11 cellular contexts compared by ENCODE assay signal in genomic region chr1:66353207-66353606, GRCh38.
DNase-seq lines count a peak whose midpoint lies in the region; ATAC-seq and TF ChIP-seq lines count a peak whose summit lies in the region.
"Had no signal": no experiment of that assay in that cellular context is flagged by ENCODE, and none has a peak within 500 bp of the region (broad histone marks: within the 10 kb centered on the region; RNA-seq: fewer than 3 reads in every experiment).

No MANE protein-coding gene starts in this region.

- POLR2A ChIA-PET in SK-N-SH (lab: Yijun Ruan, JAX) = no interaction called here
- POLR2A ChIA-PET in activated CD8-positive, alpha-beta T cell treated with anti-CD3 and anti-CD28 coated beads for 36 hours (lab: Charles Lee) = interaction anchor here (1.0 to 5.3 kb wide), 7 partner anchors 11 to 92 kb away, joined by 3 to 57 read pairs (median 10); no protein-coding TSS in a partner anchor

- TF ChIP-seq EP300 in SK-N-SH (IDR thresholded peaks at IDR 0.05; ENCODE audit: borderline replicate concordance in 1 of 2, low read depth in 1 of 2, low read length in 1 of 2) = no peak

- H3K27ac Mint-ChIP-seq in activated CD8-positive, alpha-beta T cell treated with anti-CD3 and anti-CD28 coated beads for 36 hours = peak overlapping the region; percentile 81

- H3K27ac ChIP-seq in SK-N-SH (ENCODE audit: low read depth in 2 of 2, low read length in 1 of 2) (peak overlapping the region; percentile 11 to 14; a peak in 2 of 4 replicates), right cardiac atrium (ENCODE audit: low read length) (peak overlapping the region; percentile 48), psoas muscle (peak overlapping the region; percentile 73)
- H3K27ac ChIP-seq: vagina had no signal

- H3F3A ChIP-seq in SK-N-SH (replicated peaks; ENCODE audit: insufficient read depth) = peaks cover 14% of the 10 kb centered on the region

- H4K20me1 ChIP-seq in SK-N-SH (ENCODE audit: insufficient read depth) = no peaks in the 10 kb centered on the region

- no peak overlapping the region for H3K4me3 Mint-ChIP-seq in activated CD8-positive, alpha-beta T cell treated with anti-CD3 and anti-CD28 coated beads for 36 hours

- H3K4me1 ChIP-seq in SK-N-SH (ENCODE audit: control insufficient read depth in 1 of 2, insufficient read depth in 2 of 2, low read depth in 1 of 2, low read length in 1 of 2) (peaks cover 32 to 48% of the 10 kb centered on the region in 2 experiments; a peak in 3 of 4 replicates), right cardiac atrium (ENCODE audit: control insufficient read depth, insufficient read depth, low read length) (peaks cover 13% of the 10 kb centered on the region), psoas muscle (peaks cover 84% of the 10 kb centered on the region)

- no peak overlapping the region for H3K9ac ChIP-seq in SK-N-SH

- H3K36me3 ChIP-seq in SK-N-SH (replicated peaks in 1 of 2; ENCODE audit: control insufficient read depth in 1 of 2, insufficient read depth in 2 of 2, low read length in 1 of 2) (no peaks in the 10 kb centered on the region), psoas muscle (ENCODE audit: insufficient read depth in 1 of 2, low read depth in 1 of 2) (peaks cover 6 to 29% of the 10 kb centered on the region in 2 donors)
- H3K36me3 ChIP-seq: vagina had no signal

- H3K4me1 Mint-ChIP-seq in activated CD8-positive, alpha-beta T cell treated with anti-CD3 and anti-CD28 coated beads for 36 hours (ENCODE audit: low read depth) = peaks cover 96% of the 10 kb centered on the region

- peak overlapping the region; percentile 67; the same call in 1 of the 2 replicates for H3K4me2 ChIP-seq in SK-N-SH

- no peaks in the 10 kb centered on the region for H3K9me3 Mint-ChIP-seq in activated CD8-positive, alpha-beta T cell treated with anti-CD3 and anti-CD28 coated beads for 36 hours

- no peaks in the 10 kb centered on the region for H3K27me3 ChIP-seq in SK-N-SH (ENCODE audit: insufficient read depth)
- no peaks in the 10 kb centered on the region for H3K27me3 ChIP-seq in right cardiac atrium (ENCODE audit: control insufficient read depth, insufficient read depth)
- no peaks in the 10 kb centered on the region for H3K27me3 ChIP-seq in psoas muscle (ENCODE audit: insufficient read depth in 3 of 3, low read length in 2 of 3)
- H3K27me3 ChIP-seq: vagina had no signal

- no peak overlapping the region for H2AFZ ChIP-seq in SK-N-SH (ENCODE audit: low read depth)

- H3K4me3 ChIP-seq in SK-N-SH (ENCODE audit: low read depth in 2 of 2, low read length in 1 of 2) = no peak overlapping the region
- H3K4me3 ChIP-seq in right cardiac atrium (ENCODE audit: low read length) = no peak overlapping the region
- H3K4me3 ChIP-seq in psoas muscle = peak overlapping the region; percentile 31
- H3K4me3 ChIP-seq: vagina had no signal

- H3K9me3 ChIP-seq in SK-N-SH (no peaks in the 10 kb centered on the region), right cardiac atrium (ENCODE audit: control insufficient read depth, low read length) (no peaks in the 10 kb centered on the region), psoas muscle (no peaks in the 10 kb centered on the region)
- H3K9me3 ChIP-seq: vagina had no signal

- CTCF ChIA-PET in SK-N-SH (lab: Yijun Ruan, JAX) = interaction anchor here (1.2 to 5.0 kb wide), 5 partner anchors 11 to 150 kb away, joined by 4 to 25 read pairs (median 5); no protein-coding TSS in a partner anchor
- CTCF ChIA-PET in activated CD8-positive, alpha-beta T cell treated with anti-CD3 and anti-CD28 coated beads for 36 hours (lab: Charles Lee) = interaction anchor here (1.0 to 6.3 kb wide), 7 partner anchors 10 to 111 kb away, joined by 3 to 59 read pairs (median 36); no protein-coding TSS in a partner anchor

- H3K36me3 Mint-ChIP-seq in activated CD8-positive, alpha-beta T cell treated with anti-CD3 and anti-CD28 coated beads for 36 hours (ENCODE audit: low read depth) = peaks cover 58% of the 10 kb centered on the region

- H3K9me2 ChIP-seq in SK-N-SH = no peaks in the 10 kb centered on the region

- TF ChIP-seq CTCF in SK-N-SH (IDR thresholded peaks at IDR 0.05) (no peak), psoas muscle (IDR thresholded peaks at IDR 0.05) (no peak)
- TF ChIP-seq CTCF in activated CD8-positive, alpha-beta T cell treated with anti-CD3 and anti-CD28 coated beads for 36 hours (IDR thresholded peaks at IDR 0.05) = no peak

- intact Hi-C loops in activated CD8-positive, alpha-beta T cell treated with anti-CD3 and anti-CD28 coated beads for 36 hours (cut with micrococcal nuclease) = loop anchor here (5.0 kb wide), 2 partner anchors 76 to 84 kb away; no protein-coding TSS in a partner anchor
- intact Hi-C loops in right cardiac atrium (cut with DNase I) = no loop called here
- intact Hi-C loops in psoas muscle (cut with DNase I) = no loop called here

- H3K79me2 ChIP-seq in SK-N-SH (ENCODE audit: insufficient read depth) = no peaks in the 10 kb centered on the region

- no peaks in the 10 kb centered on the region for H3K27me3 Mint-ChIP-seq in activated CD8-positive, alpha-beta T cell treated with anti-CD3 and anti-CD28 coated beads for 36 hours

- no peak for TF ChIP-seq RAD21 in SK-N-SH (IDR thresholded peaks at IDR 0.05; ENCODE audit: low read length)

- DNase-seq in SK-N-SH = no peak
- no peak for DNase-seq in activated CD8-positive, alpha-beta T cell treated with anti-CD3 and anti-CD28 coated beads for 36 hours
- no peak for DNase-seq in right cardiac atrium
- DNase-seq in psoas muscle = no peak
- no peak for DNase-seq in mucosa of gallbladder (ENCODE audit: low spot score)
- DNase-seq in AG08396 (ENCODE audit: low spot score) = no peak
- DNase-seq: NCI-H2171 treated with DMSO at 0.1 percent for 48 hours; stimulated activated CD4-positive, alpha-beta T cell treated with anti-CD3 and anti-CD28 coated beads, Interleukin-4, amount 100 ng/mL, for 4 hours had no signal

- ATAC-seq in SK-N-SH treated with all-trans-retinoic acid at 6 μM for 48 hours (no peak), right cardiac atrium (peak in 1 of 2 donors; percentile 31), psoas muscle (peak in 3 of 4 donors; percentile 36 to 41 (median 41)), GM18867 (IDR thresholded peaks at IDR 0.05; ENCODE audit: unreplicated experiment) (no peak)
- ATAC-seq in activated CD8-positive, alpha-beta T cell treated with anti-CD3 and anti-CD28 coated beads for 36 hours = no peak

- 84% methylated on average over 4 of the region's 4 CpGs for WGBS in SK-N-SH (ENCODE audit: low lambda C conversion rate)
- WGBS in right cardiac atrium = 25% methylated on average over 4 of the region's 4 CpGs
- 13 to 22% (median 14%) methylated on average over 4 of the region's 4 CpGs for WGBS in psoas muscle, 3 donors

TF ChIP-seq in SK-N-SH, 30 proteins besides CTCF, POLR2A, EP300 and RAD21 (continues in another document):
- TF ChIP-seq RXRA (IDR thresholded peaks at IDR 0.05; ENCODE audit: borderline replicate concordance, low read depth) (no peak), REST (IDR thresholded peaks at IDR 0.05; ENCODE audit: low read depth, low read length) (no peak)

TF ChIP-seq in SK-N-SH treated with all-trans-retinoic acid at 6 μM for 48 hours, 23 proteins besides CTCF, POLR2A, EP300 and RAD21 (continues in another document):
- TF ChIP-seq TOX (CRISPR knock-in tag; IDR thresholded peaks at IDR 0.05; ENCODE audit: borderline replicate concordance) (no peak), ZFP30 (CRISPR knock-in tag; IDR thresholded peaks at IDR 0.05) (no peak), CSRNP3 (CRISPR knock-in tag; IDR thresholded peaks at IDR 0.05) (no peak), ARNTL (CRISPR knock-in tag; IDR thresholded peaks at IDR 0.05; ENCODE audit: borderline replicate concordance, low read depth) (no peak), CREB5 (CRISPR knock-in tag; IDR thresholded peaks at IDR 0.05; ENCODE audit: low read depth) (no peak), ZC3H10 (CRISPR knock-in tag; IDR thresholded peaks at IDR 0.05) (no peak), BACH2 (CRISPR knock-in tag; IDR thresholded peaks at IDR 0.05; ENCODE audit: borderline replicate concordance) (no peak), POU6F1 (CRISPR knock-in tag; IDR thresholded peaks at IDR 0.05; ENCODE audit: borderline replicate concordance, low read depth) (no peak), CSDC2 (CRISPR knock-in tag; IDR thresholded peaks at IDR 0.05) (no peak)

Comparison
In these comparisons a context has a peak if more than half of its experiments do, and no peak if none do; other contexts are left out.
1. H3K27ac ChIP-seq: peak in every context shown above with its lines; median percentile 73 in psoas muscle; 48 in right cardiac atrium; 12 in SK-N-SH.
2. ATAC-seq: peak in psoas muscle (3 of 4); none in SK-N-SH treated with all-trans-retinoic acid at 6 μM for 48 hours (single experiment), activated CD8-positive, alpha-beta T cell treated with anti-CD3 and anti-CD28 coated beads for 36 hours (single experiment) and GM18867 (single experiment).